8 cellular contexts compared by ENCODE assay signal in genomic region chr12:54173066-54173726, GRCh38. TPM values are rescaled to one million over a fixed set of nuclear protein-coding genes. Genes with fewer than 3 reads are reported as not detected.
DNase-seq lines count a peak whose midpoint lies in the region; ATAC-seq and TF ChIP-seq lines count a peak whose summit lies in the region.

No MANE protein-coding gene starts in this region.

- ATAC-seq in HCT116 (peak; percentile 56), HG03025 (IDR thresholded peaks at IDR 0.05; ENCODE audit: low FRiP score, unreplicated experiment) (no peak), HG02763 (IDR thresholded peaks at IDR 0.05; ENCODE audit: unreplicated experiment) (no peak)

- no peak overlapping the region for H2AFZ ChIP-seq in HCT116 (ENCODE audit: low read depth, low read length, poor library complexity, severe bottlenecking)

- H3K27me3 ChIP-seq in HCT116 (ENCODE audit: insufficient read depth, low read length) (peaks cover 30% of the 10 kb centered on the region), kidney epithelial cell (ENCODE audit: control insufficient read depth, insufficient read depth, low read length) (peaks cover 30% of the 10 kb centered on the region)

- peak overlapping the region in 1 of 2 experiments; percentile 35; a peak in 3 of 4 replicates for H3K4me3 ChIP-seq in HCT116 (replicated peaks in 1 of 2; ENCODE audit: low read depth in 1 of 2, low read length in 2 of 2)
- H3K4me3 ChIP-seq in kidney epithelial cell (ENCODE audit: low read depth, low read length) = peak overlapping the region; percentile 20

- RAD21 ChIA-PET in HCT116 (lab: Charles Lee; ENCODE audit: low non-redundant PET in 1 of 2, low total read pairs in 2 of 2, uncharacterized antibody in 2 of 2, unreplicated experiment in 2 of 2) = no interaction called here

- TF ChIP-seq POLR2A in HCT116 (IDR thresholded peaks at IDR 0.05; ENCODE audit: borderline replicate concordance, extremely low read depth, insufficient read depth, insufficient read length) = no peak

- H3K79me2 ChIP-seq in HCT116 (ENCODE audit: insufficient read depth, low read length) = no peaks in the 10 kb centered on the region

- no peaks in the 10 kb centered on the region for H3K36me3 ChIP-seq in HCT116 (ENCODE audit: control insufficient read depth in 1 of 2, insufficient read depth in 2 of 2, low read length in 2 of 2)
- H3K36me3 ChIP-seq in kidney epithelial cell (ENCODE audit: control insufficient read depth, insufficient read depth, low read length) = no peaks in the 10 kb centered on the region

- peaks cover 15% of the 10 kb centered on the region for H3K36me3 Mint-ChIP-seq in MCF 10A (ENCODE audit: insufficient read depth, unreplicated experiment)

- no peaks in the 10 kb centered on the region for H3K27me3 Mint-ChIP-seq in MCF 10A (ENCODE audit: insufficient read depth, unreplicated experiment)

- CTCF ChIA-PET in HCT116 (lab: Charles Lee) = no interaction called here
- CTCF ChIA-PET in MCF 10A (lab: Yijun Ruan, JAX) = interaction anchor here (0.6 to 1.4 kb wide), 4 partner anchors 34 to 207 kb away, joined by 3 to 5 read pairs (median 4); partner anchors contain the start of gene HOXC5

- H3K4me3 Mint-ChIP-seq in MCF 10A (ENCODE audit: unreplicated experiment) = no peak overlapping the region

- H3K4me2 ChIP-seq in HCT116 (ENCODE audit: low read length) = peak overlapping the region; percentile 69

- no peaks in the 10 kb centered on the region for H3K9me3 Mint-ChIP-seq in MCF 10A (ENCODE audit: unreplicated experiment)

- H3K4me1 ChIP-seq in HCT116 (ENCODE audit: control insufficient read depth in 1 of 2, insufficient read depth in 2 of 2, low read length in 2 of 2) = peaks cover 4 to 21% of the 10 kb centered on the region in 2 experiments

- no peak overlapping the region for H3K27ac ChIP-seq in HCT116 (ENCODE audit: low read depth, low read length)

- no peaks in the 10 kb centered on the region for H3K9me3 ChIP-seq in HCT116 (ENCODE audit: control insufficient read depth in 1 of 2, insufficient read depth in 1 of 2, low read depth in 1 of 2, low read length in 2 of 2)

- BruUV-seq in HCT116 (replicated peaks; lab: Mats Ljungman, UMichigan) (no TSS peak), MCF 10A (replicated peaks; lab: Mats Ljungman, UMichigan) (no TSS peak)

- POLR2A ChIA-PET in HCT116 (lab: Charles Lee) = no interaction called here
- POLR2A ChIA-PET in MCF 10A (lab: Yijun Ruan, JAX) = interaction anchor here (0.6 to 1.3 kb wide), 4 partner anchors 14 to 168 kb away, joined by 3 read pairs; no protein-coding TSS in a partner anchor

- no peaks in the 10 kb centered on the region for H4K20me1 ChIP-seq in HCT116 (ENCODE audit: insufficient read depth)

- intact Hi-C loops in HCT116 (cut with micrococcal nuclease) (no loop called here), MCF 10A (cut with micrococcal nuclease) (no loop called here)

- no peak overlapping the region for H3K27ac Mint-ChIP-seq in MCF 10A (ENCODE audit: low read depth, unreplicated experiment)

- peak; percentile 49 for DNase-seq in 8988T
- DNase-seq in HCT116 (ENCODE audit: low read depth, low spot score) = no peak
- peak; percentile 41 for DNase-seq in RPMI7951 (ENCODE audit: low read depth)
- peak; percentile 38 for DNase-seq in MCF 10A (ENCODE audit: unreplicated experiment)
- DNase-seq in kidney epithelial cell (ENCODE audit: low read depth) = no peak
- peak; percentile 45 for DNase-seq in stimulated activated CD8-positive, alpha-beta memory T cell treated with anti-CD3 and anti-CD28 coated beads, Interleukin-4, amount 100 ng/mL, for 48 hours

- H3K9ac ChIP-seq in HCT116 (ENCODE audit: low read length) = peak overlapping the region; percentile 32; the same call in 1 of the 2 replicates

- TF ChIP-seq RAD21 in HCT116 (IDR thresholded peaks at IDR 0.05; ENCODE audit: low read depth) = no peak

- no peaks in the 10 kb centered on the region for H3K9me2 ChIP-seq in HCT116 (ENCODE audit: insufficient read depth)

- peaks cover 9% of the 10 kb centered on the region for H3K4me1 Mint-ChIP-seq in MCF 10A (ENCODE audit: insufficient read depth, unreplicated experiment)

- TF ChIP-seq CTCF in HCT116 (IDR thresholded peaks at IDR 0.05 in 2 of 3, conservative IDR thresholded peaks at IDR 0.05 in 1 of 3; ENCODE audit: borderline replicate concordance in 1 of 3, insufficient read depth in 1 of 3, low read depth in 2 of 3, low read length in 2 of 3) (no peak), MCF 10A (IDR thresholded peaks at IDR 0.05; ENCODE audit: unreplicated experiment) (no peak), kidney epithelial cell (IDR thresholded peaks at IDR 0.05; ENCODE audit: insufficient read depth, low read length, poor library complexity, severe bottlenecking) (no peak)

TF ChIP-seq in HCT116, 20 proteins besides CTCF, POLR2A, EP300 and RAD21:
- TF ChIP-seq EZH2phosphoT487 (IDR thresholded peaks at IDR 0.05; ENCODE audit: borderline replicate concordance) (0 out of 2 replicates have a peak, but pooled peaks have one; percentile 31), TCF7L2 (IDR thresholded peaks at IDR 0.05; ENCODE audit: borderline replicate concordance, extremely low read depth, insufficient read depth, insufficient read length) (no peak), ATF3 (IDR thresholded peaks at IDR 0.05) (no peak), REST (IDR thresholded peaks at IDR 0.05; ENCODE audit: low read depth) (no peak), CEBPB (IDR thresholded peaks at IDR 0.05; ENCODE audit: low read depth) (no peak)

RNA-seq across cellular contexts. Expression of gene SMUG1, which starts 15.6 kb away (rescaled TPM):
- total RNA-seq in HCT116 (2021; ENCODE audit: unreplicated experiment) (43.6 TPM), MCF 10A (2022) (42.6 and 52.8 TPM in 2 replicates), kidney epithelial cell (66.5 and 67.1 TPM in 2 replicates)
- polyA plus RNA-seq in HCT116 (2012) = 32.0 and 43.0 TPM in 2 replicates
- total RNA-seq in RPMI7951 (2014; rRNA removed; shearing (Covaris generic)) = 44.7 and 68.8 TPM in 2 replicates

Comparison
In these comparisons a context has a peak if more than half of its experiments do, and no peak if none do; other contexts are left out.
1. DNase-seq: peak in 8988T (single experiment), RPMI7951 (single experiment), MCF 10A (single experiment) and stimulated activated CD8-positive, alpha-beta memory T cell treated with anti-CD3 and anti-CD28 coated beads, Interleukin-4, amount 100 ng/mL, for 48 hours (single experiment); none in HCT116 (single experiment) and kidney epithelial cell (single experiment).